ENCODE assay signal across 14 cellular contexts in the genomic region with DNA sequence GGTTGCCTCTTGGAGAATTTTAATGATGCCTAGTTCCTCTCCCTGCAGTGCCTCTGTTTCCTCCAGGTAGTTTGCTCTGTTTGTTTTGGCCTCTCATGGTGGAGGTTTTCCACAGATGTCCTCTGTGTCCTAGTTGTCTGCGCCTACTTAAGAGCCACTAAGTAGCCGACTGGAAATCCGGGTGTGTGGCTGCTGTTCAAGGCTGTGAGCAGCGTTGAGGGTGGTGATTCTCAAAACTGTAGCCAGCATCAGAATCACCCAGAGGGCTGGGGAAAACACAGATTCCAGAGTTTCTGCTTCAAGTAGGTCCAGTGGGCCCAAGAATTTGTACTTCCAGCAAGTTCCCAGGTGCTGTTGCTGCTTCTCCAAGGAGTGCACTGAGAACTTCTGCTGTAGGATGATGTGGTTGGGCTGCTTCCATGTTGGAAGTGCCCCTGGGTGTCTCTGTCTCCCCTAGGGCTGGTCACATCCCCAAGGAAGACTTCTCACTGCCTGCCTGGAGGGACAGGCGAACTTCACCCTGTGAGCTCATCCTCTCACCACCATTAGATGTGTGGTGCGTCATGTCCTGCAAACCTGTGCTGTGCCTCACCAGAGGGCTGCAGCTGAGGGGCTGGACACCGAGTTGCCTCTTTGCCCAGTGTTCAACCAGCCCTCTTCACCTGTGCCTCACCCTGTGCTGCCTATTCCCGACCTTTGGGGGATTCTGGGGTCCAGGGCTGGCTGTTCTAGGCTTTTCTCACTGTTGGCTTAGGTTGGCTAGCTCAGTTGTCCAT. TPM values are rescaled to one million over a fixed set of nuclear protein-coding genes. Genes with fewer than 3 reads are reported as not detected.
DNase-seq lines count a peak whose midpoint lies in the region; ATAC-seq and TF ChIP-seq lines count a peak whose summit lies in the region.
"Had no signal": no experiment of that assay in that cellular context is flagged by ENCODE, and none has a peak within 500 bp of the region (broad histone marks: within the 10 kb centered on the region; RNA-seq: fewer than 3 reads in every experiment).

No MANE protein-coding gene starts in this region.

- H3K4me3 ChIP-seq in right atrium auricular region (no peak overlapping the region), mesenchymal stem cell (ENCODE audit: insufficient read depth in 1 of 2, low read depth in 1 of 2, low read length in 2 of 2) (no peak overlapping the region), testis (no peak overlapping the region), ascending aorta (no peak overlapping the region)
- H3K4me3 ChIP-seq: body of pancreas, Peyer's patch had no signal

- no peak overlapping the region for H2AK5ac ChIP-seq in mesenchymal stem cell (ENCODE audit: low read length, severe bottlenecking)

- H2BK120ac ChIP-seq in mesenchymal stem cell (ENCODE audit: low read depth, low read length): no peak overlapping the region

- peak overlapping the region; percentile 18 for H4K91ac ChIP-seq in mesenchymal stem cell (ENCODE audit: low read length)

- 97% methylated on average over 8 of the region's 8 CpGs for WGBS in mesenchymal stem cell
- 70 to 84% methylated on average over 8 of the region's 8 CpGs for WGBS in testis, 2 donors

- no peak overlapping the region for H4K8ac ChIP-seq in mesenchymal stem cell (ENCODE audit: low read length)

- H3K36me3 ChIP-seq in right atrium auricular region: peaks cover 80% of the 10 kb centered on the region
- peaks cover 72 to 99% of the 10 kb centered on the region in 2 experiments for H3K36me3 ChIP-seq in mesenchymal stem cell (ENCODE audit: control insufficient read depth in 1 of 2, insufficient read depth in 2 of 2, low read depth in 1 of 2, low read length in 2 of 2)
- H3K36me3 ChIP-seq in testis (ENCODE audit: low read depth, missing control alignments): no peaks in the 10 kb centered on the region
- H3K36me3 ChIP-seq in ascending aorta: peaks cover 89 to 99% of the 10 kb centered on the region in 2 donors

- no peaks in the 10 kb centered on the region for H3K9me3 Mint-ChIP-seq in activated T-helper 17 cell treated with anti-CD3 and anti-CD28 coated beads, Interleukin-2, amount 50 U/mL, for 72 hours
- H3K9me3 Mint-ChIP-seq: HFFc6 had no signal

- no peak overlapping the region for H3K27ac ChIP-seq in right atrium auricular region
- H3K27ac ChIP-seq in mesenchymal stem cell (ENCODE audit: low read length, poor library complexity, severe bottlenecking): no peak overlapping the region
- H3K27ac ChIP-seq in testis: peak overlapping the region in 1 of 2 donors; percentile 38
- H3K27ac ChIP-seq in ascending aorta: no peak overlapping the region
- H3K27ac ChIP-seq: body of pancreas had no signal

- H3K4ac ChIP-seq in mesenchymal stem cell (ENCODE audit: low read depth in 1 of 2, low read length in 2 of 2): no peak overlapping the region

- H3K4me2 ChIP-seq in mesenchymal stem cell (ENCODE audit: low read length, poor library complexity, severe bottlenecking): no peak overlapping the region

- no peaks in the 10 kb centered on the region for H3K27me3 Mint-ChIP-seq in activated T-helper 17 cell treated with anti-CD3 and anti-CD28 coated beads, Interleukin-2, amount 50 U/mL, for 72 hours

- peaks cover 0 to 33% of the 10 kb centered on the region in 2 donors for H3K4me1 ChIP-seq in right atrium auricular region
- no peaks in the 10 kb centered on the region for H3K4me1 ChIP-seq in mesenchymal stem cell (ENCODE audit: control insufficient read depth, insufficient read depth, low read depth, low read length)
- peaks cover 11% of the 10 kb centered on the region for H3K4me1 ChIP-seq in testis
- no peaks in the 10 kb centered on the region for H3K4me1 ChIP-seq in ascending aorta
- H3K4me1 ChIP-seq: body of pancreas, Peyer's patch had no signal

- intact Hi-C loops in left ventricle myocardium superior (cut with micrococcal nuclease): no loop called here
- intact Hi-C loops in testis (cut with DNase I; ENCODE audit: low total_unique reads): no loop called here
- intact Hi-C loops in ascending aorta (cut with DNase I): no loop called here

- no peak overlapping the region for H3K9ac ChIP-seq in mesenchymal stem cell (ENCODE audit: low read length)

- peak; percentile 43 for ATAC-seq in left ventricle myocardium superior
- no peak for ATAC-seq in activated T-helper 17 cell treated with anti-CD3 and anti-CD28 coated beads, Interleukin-2, amount 50 U/mL, for 72 hours (replicated peaks)
- no peak for ATAC-seq in GM21390 (IDR thresholded peaks at IDR 0.05; ENCODE audit: unreplicated experiment)
- ATAC-seq: activated CD4-positive, CD25-positive, alpha-beta regulatory T cell treated with anti-CD3 and anti-CD28 coated beads, Interleukin-2, amount 50 U/mL, for 24 hours; body of pancreas had no signal

- no peak overlapping the region for H3K18ac ChIP-seq in mesenchymal stem cell (ENCODE audit: low read depth in 1 of 2, low read length in 2 of 2)

- H2BK5ac ChIP-seq in mesenchymal stem cell (ENCODE audit: low read depth, low read length, poor library complexity, severe bottlenecking): no peak overlapping the region

- no peak for DNase-seq in left ventricle myocardium superior
- DNase-seq in right atrium auricular region (ENCODE audit: low spot score): no peak
- no peak for DNase-seq in mesenchymal stem cell
- peak; percentile 31 for DNase-seq in testis
- DNase-seq in ascending aorta (ENCODE audit: low spot score in 2 of 2): no peak
- DNase-seq in NCI-H1105 (lab: John Stamatoyannopoulos, UW): no peak
- DNase-seq: body of pancreas, HFFc6, NCI-H2081 treated with DMSO at 0.1 percent for 48 hours, SW 1271 had no signal

- H3K23ac ChIP-seq in mesenchymal stem cell (ENCODE audit: low read length in 2 of 2): no peak overlapping the region

- TF ChIP-seq CTCF in right atrium auricular region (IDR thresholded peaks at IDR 0.05) (no peak), testis (IDR thresholded peaks at IDR 0.05) (no peak), ascending aorta (IDR thresholded peaks at IDR 0.05) (no peak)

- H3K4me3 Mint-ChIP-seq in activated T-helper 17 cell treated with anti-CD3 and anti-CD28 coated beads, Interleukin-2, amount 50 U/mL, for 72 hours: peak overlapping the region; percentile 42
- H3K4me3 Mint-ChIP-seq: HFFc6 had no signal

- H3K36me3 Mint-ChIP-seq in activated T-helper 17 cell treated with anti-CD3 and anti-CD28 coated beads, Interleukin-2, amount 50 U/mL, for 72 hours (ENCODE audit: low read depth): peaks cover 100% of the 10 kb centered on the region

- H2AFZ ChIP-seq in mesenchymal stem cell (ENCODE audit: low read depth, low read length): no peak overlapping the region

- H3K14ac ChIP-seq in mesenchymal stem cell (ENCODE audit: low read length in 2 of 2): no peak overlapping the region

- peaks cover 57% of the 10 kb centered on the region for H3K79me1 ChIP-seq in mesenchymal stem cell (replicated peaks; ENCODE audit: low read length, poor library complexity, severe bottlenecking)

- H3K27me3 ChIP-seq in right atrium auricular region: no peaks in the 10 kb centered on the region
- no peaks in the 10 kb centered on the region for H3K27me3 ChIP-seq in mesenchymal stem cell (ENCODE audit: control insufficient read depth in 1 of 2, insufficient read depth in 1 of 2, low read length in 2 of 2)
- H3K27me3 ChIP-seq in testis: no peaks in the 10 kb centered on the region
- no peaks in the 10 kb centered on the region for H3K27me3 ChIP-seq in ascending aorta
- H3K27me3 ChIP-seq: body of pancreas, Peyer's patch had no signal

- TF ChIP-seq POLR2A in testis (IDR thresholded peaks at IDR 0.05): no peak

- H3K27ac Mint-ChIP-seq in activated T-helper 17 cell treated with anti-CD3 and anti-CD28 coated beads, Interleukin-2, amount 50 U/mL, for 72 hours: peak overlapping the region; percentile 85
- H3K27ac Mint-ChIP-seq: HFFc6 had no signal

- H2BK15ac ChIP-seq in mesenchymal stem cell (ENCODE audit: low read depth, poor library complexity, severe bottlenecking): no peak overlapping the region

- H3K9me3 ChIP-seq in right atrium auricular region: no peaks in the 10 kb centered on the region
- H3K9me3 ChIP-seq in mesenchymal stem cell (ENCODE audit: control insufficient read depth, low read length): no peaks in the 10 kb centered on the region
- H3K9me3 ChIP-seq in testis: no peaks in the 10 kb centered on the region
- no peaks in the 10 kb centered on the region for H3K9me3 ChIP-seq in ascending aorta
- H3K9me3 ChIP-seq: body of pancreas, Peyer's patch had no signal

- peaks cover 19% of the 10 kb centered on the region for H3K4me1 Mint-ChIP-seq in activated T-helper 17 cell treated with anti-CD3 and anti-CD28 coated beads, Interleukin-2, amount 50 U/mL, for 72 hours

- no peak overlapping the region for H2BK12ac ChIP-seq in mesenchymal stem cell (ENCODE audit: low read length in 2 of 2)

RNA-seq across cellular contexts. Expression of a gene that starts 34.8 kb away (rescaled TPM):
- total RNA-seq in left ventricle myocardium superior (15.7 TPM), right atrium auricular region (10 to 100 TPM; 15.0 to 19.9 TPM), testis (100 to 1,000 TPM; 127 to 176 TPM), ascending aorta (27.8 TPM)
- total RNA-seq in activated T-helper 17 cell treated with anti-CD3 and anti-CD28 coated beads, Interleukin-2, amount 50 U/mL, for 72 hours: 10 to 100 TPM; 33.1 to 40.1 TPM
- 20.4 TPM for polyA plus RNA-seq in mesenchymal stem cell (2013, experiment 1 of 2)
- 18.6 TPM for polyA plus RNA-seq in mesenchymal stem cell (2013, experiment 2 of 2)
- 145 TPM for polyA plus RNA-seq in testis (ENCODE audit: insufficient read depth, low read depth, low replicate concordance)

RNA-seq across cellular contexts. Expression of a gene that starts 42.1 kb away (rescaled TPM):
- 11.2 TPM for total RNA-seq in left ventricle myocardium superior
- 10 to 100 TPM in 1 of 2 donors, 1 to 10 TPM in 1; 7.4 to 10.6 TPM for total RNA-seq in right atrium auricular region
- 100 to 1,000 TPM; 179 to 230 TPM for total RNA-seq in activated T-helper 17 cell treated with anti-CD3 and anti-CD28 coated beads, Interleukin-2, amount 50 U/mL, for 72 hours
- 74.4 TPM for polyA plus RNA-seq in mesenchymal stem cell (2013, experiment 1 of 2)
- polyA plus RNA-seq in mesenchymal stem cell (2013, experiment 2 of 2): 72.6 TPM
- total RNA-seq in testis: 100 to 1,000 TPM; 200 to 222 TPM
- 415 TPM for polyA plus RNA-seq in testis (ENCODE audit: insufficient read depth, low read depth, low replicate concordance)
- total RNA-seq in ascending aorta: not detected

Comparison
In these comparisons a context has a peak if more than half of its experiments do, and no peak if none do; other contexts are left out.
1. RNA of a gene that starts 42.1 kb away (total RNA-seq): 179 to 230 TPM in activated T-helper 17 cell treated with anti-CD3 and anti-CD28 coated beads, Interleukin-2, amount 50 U/mL, for 72 hours and 200 to 222 TPM in testis; 11.2 TPM in left ventricle myocardium superior (single experiment), 7.4 to 10.6 TPM in right atrium auricular region and not detected in ascending aorta (single experiment); every median in the first group is over 10 times any median in the second.